Comparison of ENCODE assay signal across 10 cellular contexts in genomic region chr16:78761427-78761826, GRCh38.
A peak's percentile ranks its signal among the peaks of the same experiment; 100 is the strongest.
DNase-seq lines count a peak whose midpoint lies in the region; ATAC-seq and TF ChIP-seq lines count a peak whose summit lies in the region.
"Had no signal": no experiment of that assay in that cellular context is flagged by ENCODE, and none has a peak within 500 bp of the region (broad histone marks: within the 10 kb centered on the region; RNA-seq: fewer than 3 reads in every experiment).

No MANE protein-coding gene starts in this region.

- no peak overlapping the region for H2AFZ ChIP-seq in OCI-LY7 (ENCODE audit: low read length)

- no peaks in the 10 kb centered on the region for H3K4me1 ChIP-seq in OCI-LY7 (ENCODE audit: insufficient read depth, low read length, poor library complexity, severe bottlenecking)
- H3K4me1 ChIP-seq: BLaER1 had no signal

- CTCF ChIA-PET in OCI-LY7 (lab: Charles Lee; ENCODE audit: unreplicated experiment), result no interaction called here

- no peak overlapping the region for H3K4me2 ChIP-seq in OCI-LY7 (ENCODE audit: low read length)
- H3K4me2 ChIP-seq: BLaER1 had no signal

- H4K20me1 ChIP-seq in OCI-LY7 (ENCODE audit: insufficient read depth, low read length), result no peaks in the 10 kb centered on the region
- H4K20me1 ChIP-seq: BLaER1 had no signal

- DNase-seq in GM12865 (ENCODE audit: low read depth), result peak; percentile 64
- peak; percentile 26 for DNase-seq in GM19240 (ENCODE audit: insufficient read length, low spot score)
- no peak for DNase-seq in mesenteric fat pad (ENCODE audit: low spot score)
- no peak for DNase-seq in OCI-LY7 (ENCODE audit: low spot score)
- DNase-seq in NCI-H1694 treated with DMSO at 0.1 percent for 48 hours (lab: John Stamatoyannopoulos, UW), result no peak
- no peak for DNase-seq in stimulated activated CD4-positive, alpha-beta T cell treated with anti-CD3 and anti-CD28 coated beads, Interleukin-2, amount 100 ng/mL, for 48 hours

- H3K4me3 ChIP-seq in GM12865 (ENCODE audit: low read depth, low read length) (no peak overlapping the region), OCI-LY7 (ENCODE audit: low read depth, low read length, poor library complexity, severe bottlenecking) (no peak overlapping the region)
- H3K4me3 ChIP-seq: BLaER1 had no signal

- H3K79me2 ChIP-seq in OCI-LY7 (ENCODE audit: insufficient read depth, low read depth, low read length), result no peaks in the 10 kb centered on the region

- no TSS peak for BruUV-seq in OCI-LY7 (replicated peaks; lab: Mats Ljungman, UMichigan)

- TF ChIP-seq CTCF in GM12865 (IDR thresholded peaks at IDR 0.05; ENCODE audit: insufficient read depth, low read depth, low read length, missing control alignments) (no peak), OCI-LY7 (conservative IDR thresholded peaks at IDR 0.05; ENCODE audit: low read length) (no peak)

- H3K9me2 ChIP-seq in OCI-LY7 (ENCODE audit: insufficient read depth, low read length), result no peaks in the 10 kb centered on the region

- no peak overlapping the region for H3K27ac ChIP-seq in OCI-LY7 (ENCODE audit: low read depth, low read length, poor library complexity, severe bottlenecking)
- H3K27ac ChIP-seq: BLaER1, neutrophil had no signal

- H3K9me3 ChIP-seq in OCI-LY7 (ENCODE audit: low read length), result no peaks in the 10 kb centered on the region
- H3K9me3 ChIP-seq: BLaER1, neutrophil had no signal

- intact Hi-C loops in OCI-LY7 (cut with micrococcal nuclease; ENCODE audit: unreplicated experiment), result no loop called here

- POLR2A ChIA-PET in OCI-LY7 (lab: Charles Lee), result interaction anchor here (0.8 to 1.4 kb wide), 2 partner anchors 24 to 199 kb away, joined by 3 read pairs; no protein-coding TSS in a partner anchor

- ATAC-seq in HG02852 (IDR thresholded peaks at IDR 0.05; ENCODE audit: unreplicated experiment), result peak; percentile 94
- ATAC-seq in HG03575 (IDR thresholded peaks at IDR 0.05; ENCODE audit: extremely low read depth, insufficient number of reproducible peaks, low FRiP score, unreplicated experiment), result peak; percentile 44

- H3K36me3 ChIP-seq in OCI-LY7 (ENCODE audit: insufficient read depth, low read length), result no peaks in the 10 kb centered on the region
- H3K36me3 ChIP-seq: BLaER1, neutrophil had no signal

Comparison
In these comparisons a context has a peak if more than half of its experiments do, and no peak if none do; other contexts are left out.
1. DNase-seq: peak in GM12865 (single experiment) and GM19240 (single experiment); none in mesenteric fat pad (single experiment), OCI-LY7 (single experiment), NCI-H1694 treated with DMSO at 0.1 percent for 48 hours (single experiment) and stimulated activated CD4-positive, alpha-beta T cell treated with anti-CD3 and anti-CD28 coated beads, Interleukin-2, amount 100 ng/mL, for 48 hours (0 of 2).